In genomic region chr19:32828643-32829344, GRCh38 we compare ENCODE assay signal across 30 cellular contexts. TPM values are rescaled to one million over a fixed set of nuclear protein-coding genes. Genes with fewer than 3 reads are reported as not detected.
A peak's percentile ranks its signal among the peaks of the same experiment; 100 is the strongest.
DNase-seq lines count a peak whose midpoint lies in the region; ATAC-seq and TF ChIP-seq lines count a peak whose summit lies in the region.
"Had no signal": no experiment of that assay in that cellular context is flagged by ENCODE, and none has a peak within 500 bp of the region (broad histone marks: within the 10 kb centered on the region; RNA-seq: fewer than 3 reads in every experiment).

No MANE protein-coding gene starts in this region.

- H3K4me1 Mint-ChIP-seq in activated naive CD4-positive, alpha-beta T cell treated with anti-CD3 and anti-CD28 coated beads for 36 hours (ENCODE audit: low read depth) = peaks cover 12% of the 10 kb centered on the region
- peaks cover 11% of the 10 kb centered on the region for H3K4me1 Mint-ChIP-seq in activated naive CD4-positive, alpha-beta T cell treated with anti-CD3 and anti-CD28 coated beads, Interleukin-2, amount 10 ng/mL, durations not matched to agents 7 days and 5 days
- H3K4me1 Mint-ChIP-seq: central memory CD8-positive, alpha-beta T cell had no signal

- H3K4me3 Mint-ChIP-seq in activated naive CD4-positive, alpha-beta T cell treated with anti-CD3 and anti-CD28 coated beads for 36 hours = no peak overlapping the region
- no peak overlapping the region for H3K4me3 Mint-ChIP-seq in activated naive CD4-positive, alpha-beta T cell treated with anti-CD3 and anti-CD28 coated beads, Interleukin-2, amount 10 ng/mL, durations not matched to agents 7 days and 5 days
- H3K4me3 Mint-ChIP-seq: activated CD4-positive, alpha-beta T cell treated with anti-CD3 and anti-CD28 coated beads for 36 hours; activated CD8-positive, alpha-beta memory T cell treated with anti-CD3 and anti-CD28 coated beads, Interleukin-2, amount 10 ng/mL, durations not matched to agents 7 days and 5 days; central memory CD8-positive, alpha-beta T cell had no signal

- H3K23ac ChIP-seq in trophoblast cell (ENCODE audit: low read length) = no peak overlapping the region

- peak overlapping the region; percentile 22 for H2BK5ac ChIP-seq in trophoblast cell (ENCODE audit: low read depth, low read length, poor library complexity)

- peak overlapping the region; percentile 68 for H2BK12ac ChIP-seq in trophoblast cell (ENCODE audit: low read length)

- no peaks in the 10 kb centered on the region for H3K79me2 ChIP-seq in trophoblast cell (ENCODE audit: control insufficient read depth, insufficient read depth, low read length, poor library complexity)

- WGBS in trophoblast cell (ENCODE audit: extremely low coverage, insufficient coverage, insufficient read length) = no CpG with 5 or more reads among the region's 15 CpGs

- CTCF ChIA-PET in activated naive CD4-positive, alpha-beta T cell treated with anti-CD3 and anti-CD28 coated beads for 36 hours (lab: Charles Lee) = interaction anchor here (0.6 kb wide), 1 partner anchor 64 kb away, joined by 3 read pairs; no protein-coding TSS in a partner anchor
- CTCF ChIA-PET in activated naive CD4-positive, alpha-beta T cell treated with anti-CD3 and anti-CD28 coated beads, Interleukin-2, amount 10 ng/mL, durations not matched to agents 7 days and 5 days (lab: Charles Lee) = interaction anchor here (0.6 kb wide), 1 partner anchor 19 kb away, joined by 3 read pairs; no protein-coding TSS in a partner anchor

- no peak overlapping the region for H3K4me2 ChIP-seq in trophoblast cell (ENCODE audit: low read length)

- H3K36me3 ChIP-seq in trophoblast cell (ENCODE audit: control insufficient read depth in 1 of 2, insufficient read depth in 2 of 2, low read length in 2 of 2) = no peaks in the 10 kb centered on the region
- no peaks in the 10 kb centered on the region for H3K36me3 ChIP-seq in brain microvascular endothelial cell (replicated peaks)
- H3K36me3 ChIP-seq: heart right ventricle, left lung, neutrophil, vagina had no signal

- H3K18ac ChIP-seq in trophoblast cell (ENCODE audit: low read length) = no peak overlapping the region

- no peaks in the 10 kb centered on the region for H3K27me3 ChIP-seq in trophoblast cell (ENCODE audit: insufficient read depth, low read length)
- no peaks in the 10 kb centered on the region for H3K27me3 ChIP-seq in brain microvascular endothelial cell (replicated peaks)
- H3K27me3 ChIP-seq: vagina had no signal

- intact Hi-C loops in activated naive CD4-positive, alpha-beta T cell treated with anti-CD3 and anti-CD28 coated beads for 36 hours (cut with micrococcal nuclease) = no loop called here

- peak overlapping the region; percentile 46 for H4K8ac ChIP-seq in trophoblast cell (ENCODE audit: low read depth, low read length)

- H3K4me3 ChIP-seq in trophoblast cell (ENCODE audit: low read depth, low read length) = no peak overlapping the region
- no peak overlapping the region for H3K4me3 ChIP-seq in brain microvascular endothelial cell (ENCODE audit: low read depth, low read length)
- H3K4me3 ChIP-seq: heart right ventricle, left lung, mucosa of descending colon, vagina had no signal

- peak overlapping the region; percentile 2 for H2BK120ac ChIP-seq in trophoblast cell (ENCODE audit: insufficient read depth, low read length, poor library complexity)

- no peak for TF ChIP-seq CTCF in brain microvascular endothelial cell (IDR thresholded peaks at IDR 0.05; ENCODE audit: low read depth, low read length, missing control alignments)

- no peak overlapping the region for H4K12ac ChIP-seq in trophoblast cell (ENCODE audit: low read depth, low read length)

- no peak overlapping the region for H3K4ac ChIP-seq in trophoblast cell (ENCODE audit: low read depth, low read length)

- peaks cover 5 to 21% of the 10 kb centered on the region in 2 experiments for H3K4me1 ChIP-seq in trophoblast cell (ENCODE audit: control insufficient read depth in 1 of 2, insufficient read depth in 2 of 2, low read length in 2 of 2)
- H3K4me1 ChIP-seq: heart right ventricle, left lung, vagina had no signal

- no peaks in the 10 kb centered on the region for H3K9me3 ChIP-seq in trophoblast cell (ENCODE audit: insufficient read depth, low read depth, low read length)
- H3K9me3 ChIP-seq: left lung, mucosa of descending colon, neutrophil, vagina had no signal

- no peak overlapping the region for H2AFZ ChIP-seq in trophoblast cell (ENCODE audit: insufficient read depth, low read length, poor library complexity)

- H3K14ac ChIP-seq in trophoblast cell (ENCODE audit: low read length) = peak overlapping the region; percentile 32

- H3K27ac ChIP-seq in trophoblast cell (ENCODE audit: low read depth, low read length) (no peak overlapping the region), brain microvascular endothelial cell (no peak overlapping the region)
- H3K27ac ChIP-seq: epithelial cell of prostate, heart right ventricle, left lung, neutrophil, vagina had no signal

- no peak overlapping the region for H3K27ac Mint-ChIP-seq in activated naive CD4-positive, alpha-beta T cell treated with anti-CD3 and anti-CD28 coated beads for 36 hours
- H3K27ac Mint-ChIP-seq in activated naive CD4-positive, alpha-beta T cell treated with anti-CD3 and anti-CD28 coated beads, Interleukin-2, amount 10 ng/mL, durations not matched to agents 7 days and 5 days = no peak overlapping the region
- H3K27ac Mint-ChIP-seq: activated CD8-positive, alpha-beta memory T cell treated with anti-CD3 and anti-CD28 coated beads, Interleukin-2, amount 10 ng/mL, durations not matched to agents 7 days and 5 days had no signal

- ATAC-seq in GM21737 (IDR thresholded peaks at IDR 0.05; ENCODE audit: unreplicated experiment) (no peak), HG03175 (IDR thresholded peaks at IDR 0.05; ENCODE audit: unreplicated experiment) (no peak)
- ATAC-seq: activated CD8-positive, alpha-beta memory T cell treated with anti-CD3 and anti-CD28 coated beads, Interleukin-2, amount 10 ng/mL, durations not matched to agents 7 days and 5 days; heart right ventricle; left lung; mucosa of descending colon had no signal

- no peak overlapping the region for H3K9ac ChIP-seq in trophoblast cell (ENCODE audit: low read length)

- in situ Hi-C loops in brain microvascular endothelial cell (cut with HindIII; ENCODE audit: low pct_ligation_motif_present, low sequenced_read_pairs) = no loop called here

- DNase-seq in activated naive CD4-positive, alpha-beta T cell treated with anti-CD3 and anti-CD28 coated beads for 36 hours = peak; percentile 11
- DNase-seq in activated naive CD4-positive, alpha-beta T cell treated with anti-CD3 and anti-CD28 coated beads, Interleukin-2, amount 10 ng/mL, durations not matched to agents 7 days and 5 days = no peak
- DNase-seq in NCI-H1092 (lab: John Stamatoyannopoulos, UW) (peak; percentile 19), SHP77 treated with DMSO at 0.1 percent for 48 hours (lab: John Stamatoyannopoulos, UW) (peak; percentile 59), trophoblast cell (no peak), brain microvascular endothelial cell (no peak)
- DNase-seq: ACHN; activated CD8-positive, alpha-beta memory T cell treated with anti-CD3 and anti-CD28 coated beads, Interleukin-2, amount 10 ng/mL, durations not matched to agents 7 days and 5 days; activated effector memory CD4-positive, alpha-beta T cell treated with Interleukin-2 at 50 U/mL for 16 hours; anterior cingulate cortex; C1 segment of cervical spinal cord; DMS79; heart right ventricle; left lung; mucosa of descending colon; NCI-H1694; NCI-H446 treated with DMSO at 0.1 percent for 48 hours; retina; stimulated activated CD8-positive, alpha-beta memory T cell treated with anti-CD3 and anti-CD28 coated beads, Interleukin-4, amount 100 ng/mL, for 48 hours; substantia nigra; SW 1271 had no signal

- no peak overlapping the region for H4K91ac ChIP-seq in trophoblast cell (ENCODE audit: low read depth, low read length)

- no peak overlapping the region for H2AK5ac ChIP-seq in trophoblast cell (ENCODE audit: low read length)

- no peaks in the 10 kb centered on the region for H3K9me3 Mint-ChIP-seq in activated naive CD4-positive, alpha-beta T cell treated with anti-CD3 and anti-CD28 coated beads for 36 hours
- H3K9me3 Mint-ChIP-seq in activated naive CD4-positive, alpha-beta T cell treated with anti-CD3 and anti-CD28 coated beads, Interleukin-2, amount 10 ng/mL, durations not matched to agents 7 days and 5 days = no peaks in the 10 kb centered on the region
- H3K9me3 Mint-ChIP-seq: central memory CD8-positive, alpha-beta T cell had no signal

- H3K79me1 ChIP-seq in trophoblast cell (ENCODE audit: low read length) = no peaks in the 10 kb centered on the region

- no peaks in the 10 kb centered on the region for H3K36me3 Mint-ChIP-seq in activated naive CD4-positive, alpha-beta T cell treated with anti-CD3 and anti-CD28 coated beads for 36 hours (ENCODE audit: low read depth)
- no peaks in the 10 kb centered on the region for H3K36me3 Mint-ChIP-seq in activated naive CD4-positive, alpha-beta T cell treated with anti-CD3 and anti-CD28 coated beads, Interleukin-2, amount 10 ng/mL, durations not matched to agents 7 days and 5 days
- H3K36me3 Mint-ChIP-seq: activated CD8-positive, alpha-beta memory T cell treated with anti-CD3 and anti-CD28 coated beads, Interleukin-2, amount 10 ng/mL, durations not matched to agents 7 days and 5 days had no signal

- no peaks in the 10 kb centered on the region for H3K27me3 Mint-ChIP-seq in activated naive CD4-positive, alpha-beta T cell treated with anti-CD3 and anti-CD28 coated beads for 36 hours (ENCODE audit: low read depth)
- H3K27me3 Mint-ChIP-seq in activated naive CD4-positive, alpha-beta T cell treated with anti-CD3 and anti-CD28 coated beads, Interleukin-2, amount 10 ng/mL, durations not matched to agents 7 days and 5 days = peaks cover 35% of the 10 kb centered on the region
- H3K27me3 Mint-ChIP-seq: central memory CD8-positive, alpha-beta T cell had no signal

RNA-seq across cellular contexts. Expression of gene SLC7A9, which starts 40.8 kb away (rescaled TPM):
- total RNA-seq in activated naive CD4-positive, alpha-beta T cell treated with anti-CD3 and anti-CD28 coated beads for 36 hours = not detected
- polyA plus RNA-seq in trophoblast cell (2013) = 0.10 TPM in 2 replicates
- total RNA-seq: fibroblast of villous mesenchyme, MCF 10A, vagina had no signal

Comparison
In these comparisons a context has a peak if more than half of its experiments do, and no peak if none do; other contexts are left out.
1. DNase-seq: peak in activated naive CD4-positive, alpha-beta T cell treated with anti-CD3 and anti-CD28 coated beads for 36 hours (single experiment), NCI-H1092 (single experiment) and SHP77 treated with DMSO at 0.1 percent for 48 hours (single experiment); none in activated naive CD4-positive, alpha-beta T cell treated with anti-CD3 and anti-CD28 coated beads, Interleukin-2, amount 10 ng/mL, durations not matched to agents 7 days and 5 days (single experiment), trophoblast cell (0 of 2) and brain microvascular endothelial cell (single experiment).